In the genomic region with DNA sequence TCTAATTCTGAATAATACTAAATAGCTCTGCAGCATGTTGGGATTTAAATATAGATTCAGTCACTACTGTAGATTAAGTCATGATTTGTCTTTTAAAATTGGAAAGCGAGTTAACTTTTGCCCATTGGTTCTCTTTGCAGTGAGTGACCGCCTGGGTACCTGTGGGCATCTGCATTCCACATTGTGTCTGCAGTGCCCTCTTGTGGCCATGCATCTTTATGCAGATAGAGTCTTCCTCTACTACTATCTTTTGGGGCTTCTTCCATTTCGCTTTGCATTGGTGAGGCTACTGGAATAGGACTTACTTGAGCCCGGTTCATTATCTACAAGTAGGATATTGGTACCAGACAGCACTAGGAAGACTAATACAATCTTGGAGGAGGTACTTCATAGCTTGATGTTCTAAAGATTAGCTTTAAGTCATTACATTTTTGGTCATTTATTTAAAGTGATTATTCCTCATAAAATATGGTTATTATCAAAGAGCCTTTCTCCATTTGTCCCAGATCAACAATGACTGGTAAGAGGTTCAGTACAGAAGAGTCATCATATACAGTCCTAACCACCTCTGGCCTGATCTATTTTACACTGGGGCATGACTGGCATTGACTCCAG, we compare ENCODE assay signal across 8 cellular contexts.
DNase-seq lines count a peak whose midpoint lies in the region; ATAC-seq and TF ChIP-seq lines count a peak whose summit lies in the region.

No MANE protein-coding gene starts in this region.

- no peak overlapping the region for H3K9ac ChIP-seq in KMS-11

- no peaks in the 10 kb centered on the region for H3K9me3 Mint-ChIP-seq in immature natural killer cell

- no peak overlapping the region for H3K27ac ChIP-seq in KMS-11

- no peak overlapping the region for H3K4me3 ChIP-seq in KMS-11 (IDR thresholded peaks at IDR 0.05; ENCODE audit: insufficient read depth, low read depth, low read length)
- H3K4me3 ChIP-seq in astrocyte of the cerebellum (ENCODE audit: low read depth, low read length), result no peak overlapping the region

- no peaks in the 10 kb centered on the region for H3K27me3 ChIP-seq in KMS-11 (ENCODE audit: insufficient read depth, low read depth)

- no peak overlapping the region for H3K4me3 Mint-ChIP-seq in immature natural killer cell

- no peaks in the 10 kb centered on the region for H3K4me1 ChIP-seq in KMS-11 (ENCODE audit: low read depth, poor library complexity, severe bottlenecking)

- in situ Hi-C loops in astrocyte of the cerebellum (cut with HindIII; ENCODE audit: low sequenced_read_pairs), result no loop called here

- peak; percentile 89 for ATAC-seq in GM21825 (IDR thresholded peaks at IDR 0.05; ENCODE audit: unreplicated experiment)

- H3K4me2 ChIP-seq in KMS-11, result no peak overlapping the region

- H3K36me3 ChIP-seq in KMS-11 (ENCODE audit: insufficient read depth), result no peaks in the 10 kb centered on the region

- TF ChIP-seq CTCF in KMS-11 (conservative IDR thresholded peaks at IDR 0.05; ENCODE audit: low read depth, low read length), result peak; percentile 98
- TF ChIP-seq CTCF in astrocyte of the cerebellum (IDR thresholded peaks at IDR 0.05; ENCODE audit: low read depth, low read length, missing control alignments), result peak; percentile 85

- H3K79me2 ChIP-seq in KMS-11 (ENCODE audit: insufficient read depth, low read depth), result no peaks in the 10 kb centered on the region

- no peak overlapping the region for H2AFZ ChIP-seq in KMS-11 (ENCODE audit: low read depth)

- DNase-seq in NCI-H2196 (lab: John Stamatoyannopoulos, UW; ENCODE audit: unreplicated experiment) (peak; percentile 62), NCI-H2196 treated with DMSO at 0.1 percent for 48 hours (lab: John Stamatoyannopoulos, UW; ENCODE audit: unreplicated experiment) (no peak), SKM-1 treated with dmso at 0.1 percent for 144 hours (lab: John Stamatoyannopoulos, UW; ENCODE audit: unreplicated experiment) (peak; percentile 45), astrocyte of the cerebellum (ENCODE audit: low read depth) (peak; percentile 9), immature natural killer cell (peak in 2 of 3 donors; percentile 7 to 10)
- DNase-seq in stimulated activated CD4-positive, alpha-beta T cell treated with anti-CD3 and anti-CD28 coated beads, Interleukin-2, amount 100 ng/mL, for 4 hours (ENCODE audit: low read depth), result peak; percentile 13

- peaks cover 0 to 4% (median 0%) of the 10 kb centered on the region in 3 donors for H3K27me3 Mint-ChIP-seq in immature natural killer cell (ENCODE audit: low read depth in 3 of 3)

- H4K20me1 ChIP-seq in KMS-11 (ENCODE audit: insufficient read depth), result no peaks in the 10 kb centered on the region

- no peak overlapping the region for H3K27ac Mint-ChIP-seq in immature natural killer cell

- no peaks in the 10 kb centered on the region for H3K4me1 Mint-ChIP-seq in immature natural killer cell

- H3K36me3 Mint-ChIP-seq in immature natural killer cell, result no peaks in the 10 kb centered on the region
